In the genomic region with DNA sequence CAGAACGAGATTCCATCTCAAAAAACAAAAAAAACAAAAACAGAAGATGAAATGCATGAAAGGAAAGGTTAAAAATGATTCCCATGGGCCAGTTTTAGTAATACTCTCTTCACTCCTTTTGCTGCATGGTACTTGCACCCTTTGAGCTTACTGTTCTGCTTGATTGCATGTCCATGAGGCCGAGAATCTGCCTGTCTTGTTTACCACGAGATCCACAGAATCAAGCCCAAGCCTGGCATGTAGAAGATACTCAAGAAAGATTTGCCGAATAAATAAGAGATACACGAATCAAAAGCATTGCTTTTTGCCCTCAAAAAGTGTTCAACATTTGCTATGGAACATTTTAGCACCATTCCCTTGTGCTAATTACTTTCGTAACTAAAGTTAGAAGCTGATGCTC, we compare ENCODE assay signal across 11 cellular contexts. TPM values are rescaled to one million over a fixed set of nuclear protein-coding genes. Genes with fewer than 3 reads are reported as not detected.
DNase-seq lines count a peak whose midpoint lies in the region; ATAC-seq and TF ChIP-seq lines count a peak whose summit lies in the region.
"Had no signal": no experiment of that assay in that cellular context is flagged by ENCODE, and none has a peak within 500 bp of the region (broad histone marks: within the 10 kb centered on the region; RNA-seq: fewer than 3 reads in every experiment).

No MANE protein-coding gene starts in this region.

- ATAC-seq in activated T-cell treated with anti-CD3 and anti-CD28 coated beads, Interleukin-2, amount 50 U/mL, for 4 hours = no peak
- no peak for ATAC-seq in GM19035 (IDR thresholded peaks at IDR 0.05; ENCODE audit: unreplicated experiment)
- ATAC-seq: left colon had no signal

- TF ChIP-seq EP300 in tibial nerve (IDR thresholded peaks at IDR 0.05) = no peak

- 62 to 68% (median 64%) methylated on average over 6 of the region's 6 CpGs for WGBS in adrenal gland, 4 donors
- 22 to 33% methylated on average over 6 of the region's 6 CpGs for WGBS in tibial nerve, 2 donors

- no peaks in the 10 kb centered on the region for H3K4me1 Mint-ChIP-seq in activated T-cell treated with anti-CD3 and anti-CD28 coated beads, Interleukin-2, amount 50 U/mL, for 4 hours (ENCODE audit: low read depth)

- H3K27me3 ChIP-seq in adrenal gland (no peaks in the 10 kb centered on the region), neuron (ENCODE audit: insufficient read depth, low read length) (no peaks in the 10 kb centered on the region), tibial nerve (no peaks in the 10 kb centered on the region)

- H3K36me3 ChIP-seq in adrenal gland (replicated peaks in 1 of 2) (no peaks in the 10 kb centered on the region), neuron (ENCODE audit: insufficient read depth, low read length) (no peaks in the 10 kb centered on the region), tibial nerve (peaks cover 0 to 9% (median 0%) of the 10 kb centered on the region in 3 donors)

- H3K4me1 ChIP-seq in adrenal gland (replicated peaks in 1 of 2) = peaks cover 0 to 36% of the 10 kb centered on the region in 2 donors
- H3K4me1 ChIP-seq in neuron (ENCODE audit: insufficient read depth, low read length) = peaks cover 14% of the 10 kb centered on the region
- H3K4me1 ChIP-seq in tibial nerve = peaks cover 0 to 63% (median 15%) of the 10 kb centered on the region in 4 donors

- H3K4me3 ChIP-seq in adrenal gland (peak overlapping the region in 1 of 4 donors; percentile 86), fibroblast of villous mesenchyme (ENCODE audit: low read depth, low read length) (peak overlapping the region; percentile 73), neuron (ENCODE audit: low read length) (peak overlapping the region; percentile 45), tibial nerve (peak overlapping the region; percentile 45 to 66 (median 51))

- DNase-seq in adrenal gland = peak in 1 of 7 donors; percentile 45
- DNase-seq in fibroblast of villous mesenchyme (ENCODE audit: low read depth) = no peak
- DNase-seq in tibial nerve (ENCODE audit: low spot score in 2 of 2) = no peak
- no peak for DNase-seq in activated T-cell treated with anti-CD3 and anti-CD28 coated beads, Interleukin-2, amount 50 U/mL, for 4 hours
- DNase-seq in NCI-H524 treated with DMSO at 0.1 percent for 48 hours (lab: John Stamatoyannopoulos, UW) = no peak
- DNase-seq: left colon, MM.1S, NCI-H2227 treated with DMSO at 0.1 percent for 48 hours, small intestine had no signal

- no peaks in the 10 kb centered on the region for H3K27me3 Mint-ChIP-seq in activated T-cell treated with anti-CD3 and anti-CD28 coated beads, Interleukin-2, amount 50 U/mL, for 4 hours (ENCODE audit: low read depth)

- H3K9me3 ChIP-seq in adrenal gland (replicated peaks in 1 of 3) (no peaks in the 10 kb centered on the region), neuron (ENCODE audit: low read length) (no peaks in the 10 kb centered on the region), tibial nerve (no peaks in the 10 kb centered on the region)

- H3K27ac ChIP-seq in adrenal gland = peak overlapping the region in 3 of 5 donors; percentile 72 to 90 (median 83)
- peak overlapping the region; percentile 79 to 93 (median 86) for H3K27ac ChIP-seq in tibial nerve

- no peak overlapping the region for H3K4me3 Mint-ChIP-seq in activated T-cell treated with anti-CD3 and anti-CD28 coated beads, Interleukin-2, amount 50 U/mL, for 4 hours

- no peak for TF ChIP-seq CTCF in adrenal gland (IDR thresholded peaks at IDR 0.05)
- TF ChIP-seq CTCF in fibroblast of villous mesenchyme (IDR thresholded peaks at IDR 0.05; ENCODE audit: insufficient read depth, low read depth, low read length) = no peak
- no peak for TF ChIP-seq CTCF in tibial nerve (IDR thresholded peaks at IDR 0.05)

- intact Hi-C loops in adrenal gland (cut with DNase I) = no loop called here

- no peak for TF ChIP-seq POLR2A in adrenal gland (IDR thresholded peaks at IDR 0.05)
- TF ChIP-seq POLR2A in tibial nerve (IDR thresholded peaks at IDR 0.05) = no peak

- no peaks in the 10 kb centered on the region for H3K9me3 Mint-ChIP-seq in activated T-cell treated with anti-CD3 and anti-CD28 coated beads, Interleukin-2, amount 50 U/mL, for 4 hours

- no peak overlapping the region for H2AFZ ChIP-seq in neuron (ENCODE audit: low read depth, low read length)

- H3K36me3 Mint-ChIP-seq in activated T-cell treated with anti-CD3 and anti-CD28 coated beads, Interleukin-2, amount 50 U/mL, for 4 hours (ENCODE audit: insufficient read depth) = peaks cover 3% of the 10 kb centered on the region

RNA-seq across cellular contexts. Expression of gene FAXDC2, which starts 1.1 kb away (rescaled TPM):
- total RNA-seq in adrenal gland = 10 to 100 TPM; 20.0 to 86.2 (median 52.2) TPM
- polyA plus RNA-seq in adrenal gland = 10 to 100 TPM; 12.2 to 38.5 (median 21.7) TPM
- 4.2 and 7.8 TPM in 2 replicates for total RNA-seq in fibroblast of villous mesenchyme
- 100 to 1,000 TPM in 1 of 4 donors, 10 to 100 TPM in 3; 57.6 to 154 (median 75.8) TPM for total RNA-seq in tibial nerve
- under 1 TPM in 1 of 3 donors, not detected in 2; 0.40 TPM for total RNA-seq in activated T-cell treated with anti-CD3 and anti-CD28 coated beads, Interleukin-2, amount 50 U/mL, for 4 hours

RNA-seq across cellular contexts. Expression of gene CNOT8, which starts 9.2 kb away (rescaled TPM):
- total RNA-seq in adrenal gland (100 to 1,000 TPM in 2 of 8 donors, 10 to 100 TPM in 6; 49.8 to 109 (median 71.4) TPM), fibroblast of villous mesenchyme (40.6 and 60.5 TPM in 2 replicates), tibial nerve (100 to 1,000 TPM in 2 of 4 donors, 10 to 100 TPM in 2; 83.9 to 136 (median 102) TPM)
- 10 to 100 TPM; 25.6 to 64.0 (median 47.9) TPM for polyA plus RNA-seq in adrenal gland
- 10 to 100 TPM; 44.9 to 50.1 (median 48.0) TPM for total RNA-seq in activated T-cell treated with anti-CD3 and anti-CD28 coated beads, Interleukin-2, amount 50 U/mL, for 4 hours
